Comparison of ENCODE assay signal across 8 cellular contexts in genomic region chr11:90223248-90223585, GRCh38. TPM values are rescaled to one million over a fixed set of nuclear protein-coding genes. Genes with fewer than 3 reads are reported as not detected.
DNase-seq lines count a peak whose midpoint lies in the region; ATAC-seq and TF ChIP-seq lines count a peak whose summit lies in the region.

No MANE protein-coding gene starts in this region.

- peak overlapping the region; percentile 58 to 90 (median 84) for H3K4me2 ChIP-seq in BLaER1 treated with 17β-estradiol and CSF1 and Interleukin-3, amounts not matched to agents 10 nM and 100 nM

- peak; percentile 53 for ATAC-seq in GM21723 (IDR thresholded peaks at IDR 0.05; ENCODE audit: unreplicated experiment)

- TF ChIP-seq CTCF in RWPE1 (conservative IDR thresholded peaks at IDR 0.05; ENCODE audit: low read depth) = no peak
- no peak for TF ChIP-seq CTCF in fibroblast of the aortic adventitia (IDR thresholded peaks at IDR 0.05; ENCODE audit: insufficient read depth, low read length)
- no peak for TF ChIP-seq CTCF in progenitor cell of endocrine pancreas (IDR thresholded peaks at IDR 0.05; ENCODE audit: unreplicated experiment)

- no peaks in the 10 kb centered on the region for H3K27me3 Mint-ChIP-seq in progenitor cell of endocrine pancreas

- H4K20me1 ChIP-seq in BLaER1 treated with 17β-estradiol and CSF1 and Interleukin-3, amounts not matched to agents 10 nM and 100 nM = peaks cover 37 to 46% (median 41%) of the 10 kb centered on the region in 11 experiments; a peak in 21 of 22 replicates

- no peak for DNase-seq in RWPE1 (ENCODE audit: low spot score)
- no peak for DNase-seq in fibroblast of the aortic adventitia (ENCODE audit: low read depth)
- no peak for DNase-seq in progenitor cell of endocrine pancreas (ENCODE audit: low spot score, unreplicated experiment)
- no peak for DNase-seq in Ammon's horn (ENCODE audit: low spot score)
- DNase-seq in AG20443 (ENCODE audit: low spot score) = no peak
- DNase-seq in NAMALWA (ENCODE audit: low spot score) = no peak

- peak overlapping the region; percentile 70 for H3K27ac Mint-ChIP-seq in progenitor cell of endocrine pancreas

- peaks cover 24% of the 10 kb centered on the region for H3K4me1 Mint-ChIP-seq in progenitor cell of endocrine pancreas (ENCODE audit: low read depth)

- H3K4me3 ChIP-seq in BLaER1 treated with 17β-estradiol and CSF1 and Interleukin-3, amounts not matched to agents 10 nM and 100 nM = peak overlapping the region; percentile 77 to 98 (median 88)
- peak overlapping the region; percentile 85 for H3K4me3 ChIP-seq in fibroblast of the aortic adventitia (ENCODE audit: low read depth, low read length)

- peak overlapping the region; percentile 87 to 96 (median 91) for H3K9ac ChIP-seq in BLaER1 treated with 17β-estradiol and CSF1 and Interleukin-3, amounts not matched to agents 10 nM and 100 nM

- peaks cover 0 to 31% (median 24%) of the 10 kb centered on the region in 11 experiments; a peak in 18 of 22 replicates for H3K36me3 ChIP-seq in BLaER1 treated with 17β-estradiol and CSF1 and Interleukin-3, amounts not matched to agents 10 nM and 100 nM

- peaks cover 0 to 21% (median 14%) of the 10 kb centered on the region in 11 experiments; a peak in 15 of 22 replicates for H3K9me3 ChIP-seq in BLaER1 treated with 17β-estradiol and CSF1 and Interleukin-3, amounts not matched to agents 10 nM and 100 nM (replicated peaks in 1 of 11)

- CTCF ChIA-PET in RWPE1 (lab: Yijun Ruan, JAX) = no interaction called here

- H3K27ac ChIP-seq in BLaER1 treated with 17β-estradiol and CSF1 and Interleukin-3, amounts not matched to agents 10 nM and 100 nM = peak overlapping the region; percentile 83 to 92 (median 89)
- H3K27ac ChIP-seq in RWPE1 = peak overlapping the region; percentile 81

- H3K36me3 Mint-ChIP-seq in progenitor cell of endocrine pancreas (ENCODE audit: insufficient read depth) = peaks cover 7% of the 10 kb centered on the region

- no peaks in the 10 kb centered on the region for H3K27me3 ChIP-seq in BLaER1 treated with 17β-estradiol and CSF1 and Interleukin-3, amounts not matched to agents 10 nM and 100 nM

- POLR2A ChIA-PET in RWPE1 (lab: Yijun Ruan, JAX; ENCODE audit: low non-redundant PET) = no interaction called here

- H3K4me1 ChIP-seq in BLaER1 treated with 17β-estradiol and CSF1 and Interleukin-3, amounts not matched to agents 10 nM and 100 nM = peaks cover 28 to 47% (median 34%) of the 10 kb centered on the region in 10 experiments

- H3K9me3 Mint-ChIP-seq in progenitor cell of endocrine pancreas (ENCODE audit: low read depth) = peaks cover 6% of the 10 kb centered on the region

- peak overlapping the region; percentile 92 for H3K4me3 Mint-ChIP-seq in progenitor cell of endocrine pancreas (ENCODE audit: low read depth)

RNA-seq across cellular contexts. Expression of gene CHORDC1, which starts 0.4 kb away (rescaled TPM):
- 36.6 and 39.9 TPM in 2 replicates for total RNA-seq in fibroblast of the aortic adventitia (ENCODE audit: low replicate concordance)
- total RNA-seq in progenitor cell of endocrine pancreas = 56.8 and 65.9 TPM in 2 replicates
